In genomic region chr1:188778578-188778977, GRCh38 we compare ENCODE assay signal across 24 cellular contexts.
DNase-seq lines count a peak whose midpoint lies in the region; ATAC-seq and TF ChIP-seq lines count a peak whose summit lies in the region.
"Had no signal": no experiment of that assay in that cellular context is flagged by ENCODE, and none has a peak within 500 bp of the region (broad histone marks: within the 10 kb centered on the region; RNA-seq: fewer than 3 reads in every experiment).

No MANE protein-coding gene starts in this region.

- peak; percentile 11 for DNase-seq in NCI-H446 treated with DMSO at 0.1 percent for 48 hours (lab: John Stamatoyannopoulos, UW)
- no peak for DNase-seq in NCI-H446 (lab: John Stamatoyannopoulos, UW)
- peak; percentile 18 for DNase-seq in NCI-H226
- peak; percentile 16 for DNase-seq in astrocyte of the spinal cord (ENCODE audit: low read depth, low spot score)
- peak; percentile 10 for DNase-seq in skeletal muscle cell (ENCODE audit: low read depth)
- no peak for DNase-seq in HT-29 (ENCODE audit: low spot score)
- no peak for DNase-seq in OCI-M1 (lab: John Stamatoyannopoulos, UW)
- DNase-seq: 8988T; CD4-positive, CD25-positive, alpha-beta regulatory T cell; DMS79; GF-D8; KBM-7; MM.1S; NCI-H1694; NCI-H2081; NCI-H2227 treated with DMSO at 0.1 percent for 48 hours; NCI-H524 treated with DMSO at 0.1 percent for 48 hours; NCI-H774; NK-92 treated with Interleukin-12 subunit alpha and Interleukin-12 subunit beta, amount 100 ng/mL, for 24 hours; Right ventricle myocardium superior; RPMI8226 had no signal

- ATAC-seq in GM21526 (IDR thresholded peaks at IDR 0.05; ENCODE audit: low FRiP score, unreplicated experiment), result no peak

- H3K4me3 ChIP-seq in astrocyte of the spinal cord (ENCODE audit: low read depth, low read length), result no peak overlapping the region
- no peak overlapping the region for H3K4me3 ChIP-seq in skeletal muscle cell (ENCODE audit: low read depth, low read length)
- H3K4me3 ChIP-seq: BLaER1, SJSA1 had no signal

- in situ Hi-C loops in astrocyte of the spinal cord (cut with HindIII; ENCODE audit: low sequenced_read_pairs), result no loop called here

- no peak for TF ChIP-seq CTCF in astrocyte of the spinal cord (IDR thresholded peaks at IDR 0.05; ENCODE audit: low read depth, low read length)

Comparison
In these comparisons a context has a peak if more than half of its experiments do, and no peak if none do; other contexts are left out.
1. DNase-seq: peak in NCI-H446 treated with DMSO at 0.1 percent for 48 hours (single experiment), NCI-H226 (single experiment), astrocyte of the spinal cord (single experiment) and skeletal muscle cell (single experiment); none in NCI-H446 (0 of 2), HT-29 (single experiment) and OCI-M1 (single experiment).